Comparison of ENCODE assay signal across 1 cellular context in the genomic region with DNA sequence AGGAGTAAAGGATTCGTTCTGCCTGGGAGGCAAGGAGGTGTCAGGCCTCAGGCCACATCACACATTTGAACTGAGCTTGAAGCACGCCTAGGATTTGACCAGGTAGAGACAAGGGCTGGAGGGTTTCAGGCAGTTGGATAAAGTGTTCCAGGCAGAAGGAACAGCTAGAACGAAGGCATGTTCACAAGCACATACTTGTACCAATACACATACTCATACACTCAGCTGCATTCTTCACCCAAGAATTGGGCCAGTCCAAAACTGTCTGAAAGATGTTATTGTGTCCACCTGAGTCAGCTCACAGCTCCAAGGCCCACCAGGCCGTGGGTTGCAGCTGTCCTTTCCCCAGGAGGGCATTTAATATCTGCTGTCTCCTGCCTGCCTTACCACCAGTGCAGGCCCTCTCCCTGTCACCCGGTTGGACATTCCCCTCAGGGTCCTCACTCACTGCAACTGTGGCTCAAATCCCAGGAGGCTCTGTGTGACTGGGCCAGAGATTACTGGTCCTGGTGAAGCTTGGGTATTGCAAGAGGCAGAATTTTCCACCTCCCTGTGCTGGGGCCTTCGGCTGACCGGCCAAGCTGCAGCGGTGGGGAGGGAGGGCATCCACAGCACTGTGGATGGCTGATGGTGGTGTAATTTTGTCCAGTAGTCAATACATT.
TF ChIP-seq lines count a peak whose summit lies in the region.

No MANE protein-coding gene starts in this region.

TF ChIP-seq in A549, 52 proteins besides CTCF, POLR2A, EP300 and RAD21:
- TF ChIP-seq RCOR1 (IDR thresholded peaks at IDR 0.05; ENCODE audit: low read depth, low read length) (no peak), KDM1A (IDR thresholded peaks at IDR 0.05; ENCODE audit: low read depth) (no peak), FOSB (CRISPR knock-in tag; IDR thresholded peaks at IDR 0.05) (no peak), ZFP36 (IDR thresholded peaks at IDR 0.05; ENCODE audit: borderline replicate concordance, partially characterized antibody) (no peak), ZC3H11A (IDR thresholded peaks at IDR 0.05) (no peak), RNF2 (IDR thresholded peaks at IDR 0.05; ENCODE audit: borderline replicate concordance, low read depth) (no peak)
- TF ChIP-seq, protein P1, sequence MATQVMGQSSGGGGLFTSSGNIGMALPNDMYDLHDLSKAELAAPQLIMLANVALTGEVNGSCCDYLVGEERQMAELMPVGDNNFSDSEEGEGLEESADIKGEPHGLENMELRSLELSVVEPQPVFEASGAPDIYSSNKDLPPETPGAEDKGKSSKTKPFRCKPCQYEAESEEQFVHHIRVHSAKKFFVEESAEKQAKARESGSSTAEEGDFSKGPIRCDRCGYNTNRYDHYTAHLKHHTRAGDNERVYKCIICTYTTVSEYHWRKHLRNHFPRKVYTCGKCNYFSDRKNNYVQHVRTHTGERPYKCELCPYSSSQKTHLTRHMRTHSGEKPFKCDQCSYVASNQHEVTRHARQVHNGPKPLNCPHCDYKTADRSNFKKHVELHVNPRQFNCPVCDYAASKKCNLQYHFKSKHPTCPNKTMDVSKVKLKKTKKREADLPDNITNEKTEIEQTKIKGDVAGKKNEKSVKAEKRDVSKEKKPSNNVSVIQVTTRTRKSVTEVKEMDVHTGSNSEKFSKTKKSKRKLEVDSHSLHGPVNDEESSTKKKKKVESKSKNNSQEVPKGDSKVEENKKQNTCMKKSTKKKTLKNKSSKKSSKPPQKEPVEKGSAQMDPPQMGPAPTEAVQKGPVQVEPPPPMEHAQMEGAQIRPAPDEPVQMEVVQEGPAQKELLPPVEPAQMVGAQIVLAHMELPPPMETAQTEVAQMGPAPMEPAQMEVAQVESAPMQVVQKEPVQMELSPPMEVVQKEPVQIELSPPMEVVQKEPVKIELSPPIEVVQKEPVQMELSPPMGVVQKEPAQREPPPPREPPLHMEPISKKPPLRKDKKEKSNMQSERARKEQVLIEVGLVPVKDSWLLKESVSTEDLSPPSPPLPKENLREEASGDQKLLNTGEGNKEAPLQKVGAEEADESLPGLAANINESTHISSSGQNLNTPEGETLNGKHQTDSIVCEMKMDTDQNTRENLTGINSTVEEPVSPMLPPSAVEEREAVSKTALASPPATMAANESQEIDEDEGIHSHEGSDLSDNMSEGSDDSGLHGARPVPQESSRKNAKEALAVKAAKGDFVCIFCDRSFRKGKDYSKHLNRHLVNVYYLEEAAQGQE (IDR thresholded peaks at IDR 0.05): no peak
- TF ChIP-seq, protein P2, sequence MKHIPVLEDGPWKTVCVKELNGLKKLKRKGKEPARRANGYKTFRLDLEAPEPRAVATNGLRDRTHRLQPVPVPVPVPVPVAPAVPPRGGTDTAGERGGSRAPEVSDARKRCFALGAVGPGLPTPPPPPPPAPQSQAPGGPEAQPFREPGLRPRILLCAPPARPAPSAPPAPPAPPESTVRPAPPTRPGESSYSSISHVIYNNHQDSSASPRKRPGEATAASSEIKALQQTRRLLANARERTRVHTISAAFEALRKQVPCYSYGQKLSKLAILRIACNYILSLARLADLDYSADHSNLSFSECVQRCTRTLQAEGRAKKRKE (CRISPR knock-in tag; IDR thresholded peaks at IDR 0.05; ENCODE audit: low read depth): no peak
TF ChIP-seq in A549: peak in this region for 0.
